10 cellular contexts compared by ENCODE assay signal in the genomic region with DNA sequence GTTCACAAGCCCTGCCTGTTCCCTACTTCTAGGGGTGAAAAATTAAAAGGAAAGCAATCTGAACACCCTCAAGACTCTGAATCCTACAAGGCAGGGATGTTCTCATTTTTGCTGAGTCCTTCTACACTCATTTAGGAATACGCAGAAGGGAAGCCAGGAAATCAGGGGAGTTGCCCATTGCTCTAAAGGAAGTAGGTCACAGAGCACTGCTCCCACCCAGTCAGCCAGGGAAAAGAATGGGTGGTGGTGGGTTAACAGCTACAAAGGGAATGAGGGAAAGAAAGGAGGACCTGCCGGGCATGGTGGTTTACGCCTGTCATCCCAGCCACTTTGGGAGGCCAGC. TPM values are rescaled to one million over a fixed set of nuclear protein-coding genes. Genes with fewer than 3 reads are reported as not detected.
DNase-seq lines count a peak whose midpoint lies in the region; ATAC-seq and TF ChIP-seq lines count a peak whose summit lies in the region.
"Had no signal": no experiment of that assay in that cellular context is flagged by ENCODE, and none has a peak within 500 bp of the region (broad histone marks: within the 10 kb centered on the region; RNA-seq: fewer than 3 reads in every experiment).

No MANE protein-coding gene starts in this region.

- H3K9me3 Mint-ChIP-seq in activated CD4-positive, alpha-beta T cell treated with anti-CD3 and anti-CD28 coated beads, Interleukin-2, amount 10 ng/mL, durations not matched to agents 24 days and 14 days = no peaks in the 10 kb centered on the region
- H3K9me3 Mint-ChIP-seq in endodermal cell (no peaks in the 10 kb centered on the region), Caco-2 (ENCODE audit: unreplicated experiment) (no peaks in the 10 kb centered on the region)

- no peaks in the 10 kb centered on the region for H3K36me3 Mint-ChIP-seq in activated CD4-positive, alpha-beta T cell treated with anti-CD3 and anti-CD28 coated beads, Interleukin-2, amount 10 ng/mL, durations not matched to agents 24 days and 14 days (ENCODE audit: low read depth)
- H3K36me3 Mint-ChIP-seq in endodermal cell (ENCODE audit: low read depth) = no peaks in the 10 kb centered on the region
- H3K36me3 Mint-ChIP-seq in Caco-2 (ENCODE audit: insufficient read depth, unreplicated experiment) = peaks cover 13% of the 10 kb centered on the region

- H3K9me3 ChIP-seq in endodermal cell (ENCODE audit: control insufficient read depth, low read length) (no peaks in the 10 kb centered on the region), mucosa of rectum (ENCODE audit: control insufficient read depth in 2 of 2, low read length in 2 of 2) (no peaks in the 10 kb centered on the region), uterus (no peaks in the 10 kb centered on the region), Caco-2 (no peaks in the 10 kb centered on the region)

- no peak for ATAC-seq in GM21529 (IDR thresholded peaks at IDR 0.05; ENCODE audit: unreplicated experiment)

- no peak overlapping the region for H3K4me3 ChIP-seq in endodermal cell (ENCODE audit: low read length)
- peak overlapping the region; percentile 55 to 97 for H3K4me3 ChIP-seq in mucosa of rectum (ENCODE audit: low read length in 2 of 2)
- H3K4me3 ChIP-seq in uterus = no peak overlapping the region
- no peak overlapping the region for H3K4me3 ChIP-seq in Caco-2 (ENCODE audit: low read depth, low read length)

- peaks cover 42% of the 10 kb centered on the region for H3K4me1 Mint-ChIP-seq in activated CD4-positive, alpha-beta T cell treated with anti-CD3 and anti-CD28 coated beads, Interleukin-2, amount 10 ng/mL, durations not matched to agents 24 days and 14 days
- H3K4me1 Mint-ChIP-seq in endodermal cell (peaks cover 31% of the 10 kb centered on the region), Caco-2 (ENCODE audit: low read depth, unreplicated experiment) (peaks cover 7% of the 10 kb centered on the region)

- H3K27ac Mint-ChIP-seq in activated CD4-positive, alpha-beta T cell treated with anti-CD3 and anti-CD28 coated beads, Interleukin-2, amount 10 ng/mL, durations not matched to agents 24 days and 14 days = peak overlapping the region; percentile 55
- H3K27ac Mint-ChIP-seq in endodermal cell (no peak overlapping the region), Caco-2 (ENCODE audit: unreplicated experiment) (no peak overlapping the region)

- H3K9ac ChIP-seq in endodermal cell (ENCODE audit: extremely low read depth, low read length, poor library complexity, severe bottlenecking) (no peak overlapping the region), mucosa of rectum (ENCODE audit: low read depth in 1 of 2, low read length in 2 of 2) (peak overlapping the region; percentile 34 to 99)

- no peak overlapping the region for H3K4me3 Mint-ChIP-seq in activated CD4-positive, alpha-beta T cell treated with anti-CD3 and anti-CD28 coated beads, Interleukin-2, amount 10 ng/mL, durations not matched to agents 24 days and 14 days
- H3K4me3 Mint-ChIP-seq in endodermal cell = no peak overlapping the region
- no peak overlapping the region for H3K4me3 Mint-ChIP-seq in Caco-2 (ENCODE audit: unreplicated experiment)

- intact Hi-C loops in activated CD4-positive, alpha-beta T cell treated with anti-CD3 and anti-CD28 coated beads, Interleukin-2, amount 10 ng/mL, durations not matched to agents 24 days and 14 days (cut with micrococcal nuclease) = loop anchor here (5.0 to 10.0 kb wide), 3 partner anchors 114 to 681 kb away; partner anchors contain the start of genes LRIG2 and WNT2B
- intact Hi-C loops in uterus (cut with DNase I; ENCODE audit: low total_unique reads) = loop anchor here (5.0 kb wide), 1 partner anchor 74 kb away; no protein-coding TSS in a partner anchor
- intact Hi-C loops in Caco-2 (cut with micrococcal nuclease; ENCODE audit: unreplicated experiment) = loop anchor here (10.0 kb wide), 1 partner anchor 411 kb away; no protein-coding TSS in a partner anchor

- H3K27me3 ChIP-seq in endodermal cell (ENCODE audit: control insufficient read depth, insufficient read depth, low read length, poor library complexity, severe bottlenecking) (no peaks in the 10 kb centered on the region), mucosa of rectum (ENCODE audit: control insufficient read depth in 2 of 2, insufficient read depth in 2 of 2, low read length in 2 of 2) (no peaks in the 10 kb centered on the region), uterus (no peaks in the 10 kb centered on the region), Caco-2 (replicated peaks; ENCODE audit: control insufficient read depth, insufficient read depth, low read length) (no peaks in the 10 kb centered on the region)

- TF ChIP-seq POLR2A in uterus (IDR thresholded peaks at IDR 0.05) = peak in 1 of 2 donors; percentile 6

- POLR2A ChIA-PET in Caco-2 (lab: Charles Lee) = no interaction called here

- peaks cover 13% of the 10 kb centered on the region for H3K27me3 Mint-ChIP-seq in activated CD4-positive, alpha-beta T cell treated with anti-CD3 and anti-CD28 coated beads, Interleukin-2, amount 10 ng/mL, durations not matched to agents 24 days and 14 days
- H3K27me3 Mint-ChIP-seq in endodermal cell (ENCODE audit: insufficient read depth) (peaks cover 6% of the 10 kb centered on the region), Caco-2 (ENCODE audit: insufficient read depth, unreplicated experiment) (no peaks in the 10 kb centered on the region)

- CTCF ChIA-PET in Caco-2 (lab: Charles Lee) = interaction anchor here (2.0 kb wide), 1 partner anchor 72 kb away, joined by 7 read pairs; no protein-coding TSS in a partner anchor

- DNase-seq in activated CD4-positive, alpha-beta T cell treated with anti-CD3 and anti-CD28 coated beads, Interleukin-2, amount 10 ng/mL, durations not matched to agents 24 days and 14 days = no peak
- no peak for DNase-seq in activated CD4-positive, alpha-beta T cell treated with anti-CD3 and anti-CD28 coated beads, Interleukin-2, amount 50 U/mL, for 4 hours
- DNase-seq in endodermal cell (peak; percentile 47), uterus (peak; percentile 31 to 52), D341Med (ENCODE audit: low spot score) (no peak), Caco-2 (no peak)
- DNase-seq: activated naive CD4-positive, alpha-beta T cell treated with Interleukin-2 at 50 U/mL for 16 hours; NCI-H1105 treated with DMSO at 0.1 percent for 48 hours had no signal

- BruUV-seq in Caco-2 (replicated peaks; lab: Mats Ljungman, UMichigan) = no TSS peak

- H3K36me3 ChIP-seq in endodermal cell (ENCODE audit: control insufficient read depth, insufficient read depth, low read length) (no peaks in the 10 kb centered on the region), mucosa of rectum (ENCODE audit: control insufficient read depth in 2 of 2, insufficient read depth in 2 of 2, low read length in 2 of 2) (no peaks in the 10 kb centered on the region), uterus (no peaks in the 10 kb centered on the region), Caco-2 (ENCODE audit: control insufficient read depth, insufficient read depth, low read length) (no peaks in the 10 kb centered on the region)

- H3K4me1 ChIP-seq in endodermal cell (ENCODE audit: control insufficient read depth, insufficient read depth, low read length) = peaks cover 5% of the 10 kb centered on the region
- H3K4me1 ChIP-seq in mucosa of rectum (ENCODE audit: control insufficient read depth in 2 of 2, insufficient read depth in 2 of 2, low read length in 2 of 2) = peaks cover 43 to 45% of the 10 kb centered on the region in 2 donors
- peaks cover 16 to 18% of the 10 kb centered on the region in 2 donors for H3K4me1 ChIP-seq in uterus
- peaks cover 20% of the 10 kb centered on the region for H3K4me1 ChIP-seq in Caco-2

- no peak for TF ChIP-seq CTCF in endodermal cell (conservative IDR thresholded peaks at IDR 0.05)
- TF ChIP-seq CTCF in uterus (IDR thresholded peaks at IDR 0.05) = no peak
- no peak for TF ChIP-seq CTCF in Caco-2 (IDR thresholded peaks at IDR 0.05; ENCODE audit: insufficient read depth in 1 of 2, low read depth in 1 of 2, low read length in 1 of 2, severe bottlenecking in 1 of 2, unreplicated experiment in 1 of 2)

- H3K27ac ChIP-seq in endodermal cell (ENCODE audit: low read depth, low read length) (no peak overlapping the region), mucosa of rectum (ENCODE audit: low read depth in 2 of 2, low read length in 2 of 2) (peak overlapping the region; percentile 95 to 99), uterus (peak overlapping the region; percentile 92 to 99)

- 90 to 100% methylated on average over 1 to 3 of the region's 3 CpGs for WGBS in endodermal cell (ENCODE audit: insufficient coverage in 1 of 2, insufficient read length in 1 of 2), 2 experiments

RNA-seq across cellular contexts. Expression of gene CTTNBP2NL, which starts 2.4 kb away (rescaled TPM):
- total RNA-seq in activated CD4-positive, alpha-beta T cell treated with anti-CD3 and anti-CD28 coated beads, Interleukin-2, amount 10 ng/mL, durations not matched to agents 24 days and 14 days = 3.9 and 4.1 TPM in 2 replicates
- 10 to 100 TPM; 36.0 to 41.5 TPM for total RNA-seq in endodermal cell
- 22.2 TPM for polyA plus RNA-seq in endodermal cell (2013, experiment 1 of 2)
- 22.9 TPM for polyA plus RNA-seq in endodermal cell (2013, experiment 2 of 2)
- total RNA-seq in uterus = 10 to 100 TPM in 2 of 4 donors, 1 to 10 TPM in 2; 9.4 to 60.5 (median 15.6) TPM
- total RNA-seq in Caco-2 (2022) = 11.3 and 15.0 TPM in 2 replicates

Comparison
In these comparisons a context has a peak if more than half of its experiments do, and no peak if none do; other contexts are left out.
1. DNase-seq: peak in endodermal cell (single experiment) and uterus (2 of 2); none in activated CD4-positive, alpha-beta T cell treated with anti-CD3 and anti-CD28 coated beads, Interleukin-2, amount 10 ng/mL, durations not matched to agents 24 days and 14 days (single experiment), activated CD4-positive, alpha-beta T cell treated with anti-CD3 and anti-CD28 coated beads, Interleukin-2, amount 50 U/mL, for 4 hours (0 of 2), D341Med (single experiment) and Caco-2 (0 of 2).
2. H3K4me3 ChIP-seq: peak in mucosa of rectum (2 of 2); none in endodermal cell (single experiment), uterus (0 of 2) and Caco-2 (single experiment).